Comparison of ENCODE assay signal across 1 cellular context in genomic region chr13:99370476-99371272, GRCh38.
TF ChIP-seq lines count a peak whose summit lies in the region.

No MANE protein-coding gene starts in this region.

TF ChIP-seq in GM12878, 131 proteins besides CTCF, POLR2A, EP300 and RAD21:
- TF ChIP-seq ATF2 (IDR thresholded peaks at IDR 0.05; ENCODE audit: low read length) (no peak), JUND (IDR thresholded peaks at IDR 0.05; ENCODE audit: low read depth, low read length) (no peak), USF1 (IDR thresholded peaks at IDR 0.05; ENCODE audit: borderline replicate concordance, extremely low read length, insufficient read depth, low read depth, low read length) (peak; percentile 40), ZSCAN29 (IDR thresholded peaks at IDR 0.05) (no peak), RELA (IDR thresholded peaks at IDR 0.05; ENCODE audit: borderline replicate concordance, partially characterized antibody) (no peak), NKRF (conservative IDR thresholded peaks at IDR 0.05) (no peak), SUZ12 (IDR thresholded peaks at IDR 0.05; ENCODE audit: unreplicated experiment) (no peak), WRNIP1 (IDR thresholded peaks at IDR 0.05; ENCODE audit: borderline replicate concordance, low read depth, low read length) (no peak), SIN3A (IDR thresholded peaks at IDR 0.05; ENCODE audit: low read depth, low read length) (no peak), IRF5 (IDR thresholded peaks at IDR 0.05; ENCODE audit: borderline replicate concordance) (no peak), BHLHE40 (IDR thresholded peaks at IDR 0.05; ENCODE audit: borderline replicate concordance in 1 of 2, low read depth in 2 of 2, low read length in 1 of 2) (peak; percentile 21 to 50; a peak in 2 of 4 replicates), JUNB (IDR thresholded peaks at IDR 0.05) (no peak), TCF12 (IDR thresholded peaks at IDR 0.05; ENCODE audit: low read depth, low read length) (no peak)
TF ChIP-seq in GM12878: peak in this region for 2.
